In the genomic region with DNA sequence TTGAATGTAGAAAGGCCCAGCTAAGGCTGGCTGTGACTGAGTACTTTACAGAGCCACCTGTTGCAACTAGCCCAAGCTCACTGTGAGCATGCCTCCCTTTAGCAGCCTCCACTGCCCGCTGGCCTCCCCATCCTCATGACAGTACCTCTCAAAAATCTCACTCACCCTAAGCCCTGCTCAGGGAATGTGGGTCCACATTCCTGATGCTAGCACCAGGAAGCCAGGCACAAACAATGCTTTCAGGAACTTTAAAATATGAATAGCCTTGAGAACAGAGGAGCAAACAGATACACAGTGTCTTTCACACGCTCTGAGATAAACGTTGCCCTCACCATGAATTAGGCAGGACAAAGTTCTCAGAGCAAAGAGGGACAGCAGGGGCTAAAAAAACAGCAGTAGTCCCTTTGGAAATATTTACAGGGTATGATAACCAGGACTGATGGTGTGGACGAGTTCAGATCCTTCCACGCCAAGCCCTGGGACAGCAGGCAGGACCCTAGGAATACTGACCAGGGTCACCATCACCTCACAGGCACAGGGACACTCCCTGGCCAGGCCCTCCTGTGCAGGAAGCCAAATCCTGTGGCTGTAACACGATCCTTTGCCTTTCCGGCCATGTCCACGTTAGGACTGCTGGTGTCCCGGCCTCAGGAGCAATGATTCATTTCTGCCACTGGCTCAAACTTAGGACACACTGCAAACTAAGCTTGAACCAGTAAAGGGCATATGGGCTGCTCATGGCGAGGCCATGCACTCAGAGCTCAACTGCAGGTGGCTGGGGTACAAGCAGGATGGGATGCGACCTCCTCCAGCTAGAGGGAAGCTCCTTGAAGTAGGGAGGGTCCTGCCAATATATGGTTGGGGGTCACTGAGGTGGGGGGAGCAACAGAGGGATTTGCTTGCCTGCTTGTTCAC, we compare ENCODE assay signal across 9 cellular contexts. TPM values are rescaled to one million over a fixed set of nuclear protein-coding genes. Genes with fewer than 3 reads are reported as not detected.
DNase-seq lines count a peak whose midpoint lies in the region; ATAC-seq lines count a peak whose summit lies in the region.
"Had no signal": no experiment of that assay in that cellular context is flagged by ENCODE, and none has a peak within 500 bp of the region (broad histone marks: within the 10 kb centered on the region; RNA-seq: fewer than 3 reads in every experiment).

No MANE protein-coding gene starts in this region.

- WGBS in trophoblast cell (ENCODE audit: extremely low coverage, insufficient coverage, insufficient read length): no CpG with 5 or more reads among the region's 11 CpGs

- H3K4me3 ChIP-seq in adipocyte (ENCODE audit: low read length): no peak overlapping the region
- no peak overlapping the region for H3K4me3 ChIP-seq in trophoblast cell (ENCODE audit: low read depth, low read length)

- H3K4me1 ChIP-seq in adipocyte (ENCODE audit: control insufficient read depth, insufficient read depth, low read length) (peaks cover 6% of the 10 kb centered on the region), trophoblast cell (ENCODE audit: control insufficient read depth in 1 of 2, insufficient read depth in 2 of 2, low read length in 2 of 2) (peaks cover 0 to 9% of the 10 kb centered on the region in 2 experiments)

- no peaks in the 10 kb centered on the region for H3K79me2 ChIP-seq in trophoblast cell (ENCODE audit: control insufficient read depth, insufficient read depth, low read length, poor library complexity)

- H4K91ac ChIP-seq in trophoblast cell (ENCODE audit: low read depth, low read length): no peak overlapping the region

- intact Hi-C loops in left ventricle myocardium superior (cut with micrococcal nuclease): loop anchor here (5.0 kb wide), 1 partner anchor 190 kb away; no protein-coding TSS in a partner anchor

- H3K79me1 ChIP-seq in trophoblast cell (ENCODE audit: low read length): no peaks in the 10 kb centered on the region

- H3K9me3 ChIP-seq in adipocyte (ENCODE audit: control insufficient read depth, low read length): no peaks in the 10 kb centered on the region
- no peaks in the 10 kb centered on the region for H3K9me3 ChIP-seq in trophoblast cell (ENCODE audit: insufficient read depth, low read depth, low read length)

- ATAC-seq in left ventricle myocardium superior: peak; percentile 58
- no peak for ATAC-seq in HG03565 (IDR thresholded peaks at IDR 0.05; ENCODE audit: unreplicated experiment)

- no peak overlapping the region for H4K8ac ChIP-seq in trophoblast cell (ENCODE audit: low read depth, low read length)

- no peak overlapping the region for H4K12ac ChIP-seq in trophoblast cell (ENCODE audit: low read depth, low read length)

- H2BK12ac ChIP-seq in trophoblast cell (ENCODE audit: low read length): no peak overlapping the region

- H3K23ac ChIP-seq in trophoblast cell (ENCODE audit: low read length): no peak overlapping the region

- H3K18ac ChIP-seq in trophoblast cell (ENCODE audit: low read length): no peak overlapping the region

- H3K4me1 Mint-ChIP-seq in activated naive CD4-positive, alpha-beta T cell treated with anti-CD3 and anti-CD28 coated beads, Interleukin-2, amount 50 U/mL, for 24 hours: peaks cover 59% of the 10 kb centered on the region
- H3K4me1 Mint-ChIP-seq in activated naive CD4-positive, alpha-beta T cell treated with anti-CD3 and anti-CD28 coated beads, Interleukin-2, amount 10 ng/mL, durations not matched to agents 7 days and 5 days: peaks cover 59% of the 10 kb centered on the region

- no peak overlapping the region for H2BK120ac ChIP-seq in trophoblast cell (ENCODE audit: insufficient read depth, low read length, poor library complexity)

- H3K27ac Mint-ChIP-seq in activated naive CD4-positive, alpha-beta T cell treated with anti-CD3 and anti-CD28 coated beads, Interleukin-2, amount 50 U/mL, for 24 hours: peak overlapping the region; percentile 86
- H3K27ac Mint-ChIP-seq in activated naive CD4-positive, alpha-beta T cell treated with anti-CD3 and anti-CD28 coated beads, Interleukin-2, amount 10 ng/mL, durations not matched to agents 7 days and 5 days: no peak overlapping the region

- peaks cover 33% of the 10 kb centered on the region for H3K27me3 ChIP-seq in adipocyte (replicated peaks; ENCODE audit: control insufficient read depth, insufficient read depth, low read length)
- H3K27me3 ChIP-seq in trophoblast cell (ENCODE audit: insufficient read depth, low read length): no peaks in the 10 kb centered on the region

- no peaks in the 10 kb centered on the region for H3K9me3 Mint-ChIP-seq in activated naive CD4-positive, alpha-beta T cell treated with anti-CD3 and anti-CD28 coated beads, Interleukin-2, amount 50 U/mL, for 24 hours
- H3K9me3 Mint-ChIP-seq in activated naive CD4-positive, alpha-beta T cell treated with anti-CD3 and anti-CD28 coated beads, Interleukin-2, amount 10 ng/mL, durations not matched to agents 7 days and 5 days: no peaks in the 10 kb centered on the region

- no peaks in the 10 kb centered on the region for H3K36me3 Mint-ChIP-seq in activated naive CD4-positive, alpha-beta T cell treated with anti-CD3 and anti-CD28 coated beads, Interleukin-2, amount 50 U/mL, for 24 hours
- H3K36me3 Mint-ChIP-seq in activated naive CD4-positive, alpha-beta T cell treated with anti-CD3 and anti-CD28 coated beads, Interleukin-2, amount 10 ng/mL, durations not matched to agents 7 days and 5 days: no peaks in the 10 kb centered on the region

- CTCF ChIA-PET in activated naive CD4-positive, alpha-beta T cell treated with anti-CD3 and anti-CD28 coated beads, Interleukin-2, amount 10 ng/mL, durations not matched to agents 7 days and 5 days (lab: Charles Lee): interaction anchor here (1.2 to 3.5 kb wide), 5 partner anchors 8 to 411 kb away, joined by 3 to 32 read pairs (median 4); no protein-coding TSS in a partner anchor

- no peaks in the 10 kb centered on the region for H3K27me3 Mint-ChIP-seq in activated naive CD4-positive, alpha-beta T cell treated with anti-CD3 and anti-CD28 coated beads, Interleukin-2, amount 50 U/mL, for 24 hours
- peaks cover 35% of the 10 kb centered on the region for H3K27me3 Mint-ChIP-seq in activated naive CD4-positive, alpha-beta T cell treated with anti-CD3 and anti-CD28 coated beads, Interleukin-2, amount 10 ng/mL, durations not matched to agents 7 days and 5 days

- no peak overlapping the region for H3K4me3 Mint-ChIP-seq in activated naive CD4-positive, alpha-beta T cell treated with anti-CD3 and anti-CD28 coated beads, Interleukin-2, amount 50 U/mL, for 24 hours
- no peak overlapping the region for H3K4me3 Mint-ChIP-seq in activated naive CD4-positive, alpha-beta T cell treated with anti-CD3 and anti-CD28 coated beads, Interleukin-2, amount 10 ng/mL, durations not matched to agents 7 days and 5 days

- H2AK5ac ChIP-seq in trophoblast cell (ENCODE audit: low read length): no peak overlapping the region

- H3K9ac ChIP-seq in adipocyte (ENCODE audit: low read length) (no peak overlapping the region), trophoblast cell (ENCODE audit: low read length) (no peak overlapping the region)

- DNase-seq in activated naive CD4-positive, alpha-beta T cell treated with anti-CD3 and anti-CD28 coated beads, Interleukin-2, amount 10 ng/mL, durations not matched to agents 7 days and 5 days: no peak
- peak; percentile 21 for DNase-seq in adipocyte (ENCODE audit: low read depth)
- DNase-seq in left ventricle myocardium superior: no peak
- DNase-seq in HT-29 (ENCODE audit: low spot score): no peak
- no peak for DNase-seq in trophoblast cell
- DNase-seq: NCI-H226 had no signal

- H3K36me3 ChIP-seq in adipocyte (ENCODE audit: control insufficient read depth, insufficient read depth, low read length, severe bottlenecking) (no peaks in the 10 kb centered on the region), trophoblast cell (ENCODE audit: control insufficient read depth in 1 of 2, insufficient read depth in 2 of 2, low read length in 2 of 2) (no peaks in the 10 kb centered on the region)

- H3K4ac ChIP-seq in trophoblast cell (ENCODE audit: low read depth, low read length): no peak overlapping the region

- H2BK5ac ChIP-seq in trophoblast cell (ENCODE audit: low read depth, low read length, poor library complexity): no peak overlapping the region

- no peak overlapping the region for H2AFZ ChIP-seq in trophoblast cell (ENCODE audit: insufficient read depth, low read length, poor library complexity)

- H3K14ac ChIP-seq in trophoblast cell (ENCODE audit: low read length): no peak overlapping the region

- peak overlapping the region; percentile 79 for H3K27ac ChIP-seq in temporal lobe (ENCODE audit: low read depth, low read length)
- no peak overlapping the region for H3K27ac ChIP-seq in trophoblast cell (ENCODE audit: low read depth, low read length)

- no peak overlapping the region for H3K4me2 ChIP-seq in trophoblast cell (ENCODE audit: low read length)

RNA-seq across cellular contexts. Expression of a gene that starts 9.6 kb away (rescaled TPM):
- total RNA-seq in left ventricle myocardium superior (4.4 TPM), temporal lobe (30.0 TPM)
- not detected in 2 replicates for total RNA-seq in HT-29 (2014; rRNA removed; shearing (Covaris generic))
- polyA plus RNA-seq in trophoblast cell (2013): 0.03 and 0.04 TPM in 2 replicates

RNA-seq across cellular contexts. Expression of a gene that starts 56.4 kb away (rescaled TPM):
- total RNA-seq in left ventricle myocardium superior: not detected
- not detected for total RNA-seq in temporal lobe
- total RNA-seq in HT-29 (2014; rRNA removed; shearing (Covaris generic)): not detected in 2 replicates
- polyA plus RNA-seq in trophoblast cell (2013): not detected in 2 replicates

RNA-seq across cellular contexts. Expression of a gene that starts 58.6 kb away (rescaled TPM):
- total RNA-seq in left ventricle myocardium superior: not detected
- not detected for total RNA-seq in temporal lobe
- total RNA-seq in HT-29 (2014; rRNA removed; shearing (Covaris generic)): not detected in 2 replicates
- polyA plus RNA-seq in trophoblast cell (2013): not detected in 2 replicates
